Comparison of ENCODE assay signal across 34 cellular contexts in the genomic region with DNA sequence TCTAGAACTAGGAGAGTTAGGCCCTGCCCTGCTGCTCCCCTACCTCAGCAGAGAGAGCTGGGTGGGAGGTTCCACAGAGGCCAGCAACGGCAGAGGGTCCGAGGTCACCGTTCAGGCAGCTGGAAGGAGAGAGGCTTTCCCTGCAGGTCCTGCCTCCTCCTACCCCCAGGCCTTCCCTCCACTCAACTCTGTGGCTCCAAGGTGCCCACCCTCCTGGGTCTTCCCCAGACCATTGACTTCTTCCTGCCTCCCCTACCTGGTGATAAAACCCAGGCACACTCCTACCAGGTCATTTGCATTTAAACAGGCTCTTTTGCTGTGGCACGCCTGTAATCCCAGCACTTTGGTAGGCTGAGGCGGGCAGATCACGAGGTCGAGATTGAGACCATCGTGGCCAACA.
"Had no signal": no experiment of that assay in that cellular context is flagged by ENCODE, and none has a peak within 500 bp of the region (broad histone marks: within the 10 kb centered on the region; RNA-seq: fewer than 3 reads in every experiment).

No MANE protein-coding gene starts in this region.

- H3K36me3 ChIP-seq: brain microvascular endothelial cell had no signal

- H3K27me3 ChIP-seq: brain microvascular endothelial cell had no signal

- DNase-seq: activated CD4-positive, alpha-beta memory T cell treated with anti-CD3 and anti-CD28 coated beads, Interleukin-2, amount 10 ng/mL, durations not matched to agents 7 days and 5 days; activated CD4-positive, alpha-beta T cell treated with anti-CD3 and anti-CD28 coated beads for 1 hour; activated CD4-positive, alpha-beta T cell treated with anti-CD3 and anti-CD28 coated beads for 48 hours; activated CD4-positive, CD25-positive, alpha-beta regulatory T cell; activated CD8-positive, alpha-beta memory T cell treated with anti-CD3 and anti-CD28 coated beads for 24 hours; activated CD8-positive, alpha-beta memory T cell treated with anti-CD3 and anti-CD28 coated beads, Interleukin-2, amount 10 ng/mL, durations not matched to agents 7 days and 5 days; activated effector memory CD4-positive, alpha-beta T cell treated with anti-CD3 and anti-CD28 coated beads, Interleukin-2, amount 50 U/mL, for 16 hours; activated naive CD4-positive, alpha-beta T cell; activated naive CD4-positive, alpha-beta T cell treated with anti-CD3 and anti-CD28 coated beads, Interleukin-2, amount 50 U/mL, for 16 hours; activated naive CD8-positive, alpha-beta T cell treated with anti-CD3 and anti-CD28 coated beads for 36 hours; activated T-cell treated with anti-CD3 and anti-CD28 coated beads, Interleukin-2, amount 50 U/mL, for 1 hour; activated T-cell treated with anti-CD3 and anti-CD28 coated beads, Interleukin-2, amount 50 U/mL, for 72 hours; amniotic stem cell; aorta; brain microvascular endothelial cell; NCI-H1092 treated with DMSO at 0.1 percent for 48 hours; NCI-H1417; NCI-H146; NCI-H187; NCI-H2081; NCI-H2171 treated with DMSO at 0.1 percent for 48 hours; NCI-H226; NCI-H446 treated with DMSO at 0.1 percent for 48 hours; NCI-H524; PC-3; Right ventricle myocardium superior; SW 1271; T-helper 1 cell; T-helper 2 cell; T-helper 9 cell had no signal

- FAIRE-seq: RCC 7860 had no signal

- H3K27ac ChIP-seq: brain microvascular endothelial cell, RWPE1, VCaP had no signal

- ATAC-seq: activated CD8-positive, alpha-beta memory T cell treated with anti-CD3 and anti-CD28 coated beads, Interleukin-2, amount 10 ng/mL, durations not matched to agents 7 days and 5 days; activated T-cell treated with anti-CD3 and anti-CD28 coated beads, Interleukin-2, amount 50 U/mL, for 72 hours; activated T-helper 17 cell treated with anti-CD3 and anti-CD28 coated beads, Interleukin-2, amount 50 U/mL, for 72 hours; PC-3 had no signal
